ENCODE assay signal across 9 cellular contexts in the genomic region with DNA sequence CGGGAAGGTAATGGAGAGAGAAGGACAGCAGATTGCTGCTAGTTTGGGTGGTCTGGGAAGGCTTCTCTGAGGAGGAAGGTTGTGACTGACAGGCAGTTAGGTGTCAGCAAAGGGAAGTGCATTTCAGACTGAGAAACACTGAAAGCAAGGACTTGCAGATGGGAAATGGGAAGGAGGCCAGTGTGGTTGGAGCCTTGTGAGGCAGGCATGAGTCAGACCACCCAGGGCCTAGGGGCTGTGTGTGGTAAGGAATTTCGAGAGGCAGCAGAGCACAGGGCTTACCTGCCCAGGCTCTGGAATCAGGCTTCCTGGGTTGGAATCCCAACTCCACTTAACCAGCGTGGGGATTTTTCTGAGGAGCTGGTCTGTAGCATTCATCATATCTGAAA. TPM values are rescaled to one million over a fixed set of nuclear protein-coding genes. Genes with fewer than 3 reads are reported as not detected.
A peak's percentile ranks its signal among the peaks of the same experiment; 100 is the strongest.
DNase-seq lines count a peak whose midpoint lies in the region; ATAC-seq and TF ChIP-seq lines count a peak whose summit lies in the region.
"Had no signal": no experiment of that assay in that cellular context is flagged by ENCODE, and none has a peak within 500 bp of the region (broad histone marks: within the 10 kb centered on the region; RNA-seq: fewer than 3 reads in every experiment).

No MANE protein-coding gene starts in this region.

- TF ChIP-seq POLR2A in upper lobe of left lung (IDR thresholded peaks at IDR 0.05) = no peak

- no peaks in the 10 kb centered on the region for H3K27me3 ChIP-seq in upper lobe of left lung
- H3K27me3 ChIP-seq: BLaER1 had no signal

- 78 to 79% methylated on average over 3 of the region's 3 CpGs for WGBS in upper lobe of left lung, 2 donors

- no peak overlapping the region for H3K27ac ChIP-seq in upper lobe of left lung
- H3K27ac ChIP-seq: BLaER1 had no signal

- peaks cover 8 to 15% (median 11%) of the 10 kb centered on the region in 4 donors for H3K9me3 ChIP-seq in upper lobe of left lung

- TF ChIP-seq CTCF in upper lobe of left lung (IDR thresholded peaks at IDR 0.05) = no peak

- peaks cover 5 to 26% (median 16%) of the 10 kb centered on the region in 4 donors for H3K36me3 ChIP-seq in upper lobe of left lung

- H3K4me1 ChIP-seq in upper lobe of left lung = peaks cover 0 to 4% (median 0%) of the 10 kb centered on the region in 4 donors
- H3K4me1 ChIP-seq: BLaER1 had no signal

- peak; percentile 41 for DNase-seq in SIG-M5 treated with dmso at 0.1 percent for 504 hours (lab: John Stamatoyannopoulos, UW; ENCODE audit: unreplicated experiment)
- no peak for DNase-seq in SIG-M5 (lab: John Stamatoyannopoulos, UW)
- DNase-seq in fibroblast of the conjunctiva (ENCODE audit: low read depth) = peak; percentile 89
- DNase-seq in upper lobe of left lung = peak in 1 of 2 donors; percentile 33
- DNase-seq in OCI-M1 (lab: John Stamatoyannopoulos, UW) = no peak
- no peak for DNase-seq in COLO668 (lab: John Stamatoyannopoulos, UW; ENCODE audit: unreplicated experiment)

- ATAC-seq in SK-N-SH treated with all-trans-retinoic acid at 6 μM for 48 hours = peak; percentile 94
- peak; percentile 60 to 77 for ATAC-seq in upper lobe of left lung (ENCODE audit: low FRiP score in 2 of 2)
- ATAC-seq in GM19035 (IDR thresholded peaks at IDR 0.05; ENCODE audit: unreplicated experiment) = no peak

- TF ChIP-seq EP300 in upper lobe of left lung (IDR thresholded peaks at IDR 0.05) = no peak

- H3K4me3 ChIP-seq in upper lobe of left lung = no peak overlapping the region
- H3K4me3 ChIP-seq: BLaER1 had no signal

TF ChIP-seq in SK-N-SH treated with all-trans-retinoic acid at 6 μM for 48 hours, 23 proteins besides CTCF, POLR2A, EP300 and RAD21:
- TF ChIP-seq CREB5 (CRISPR knock-in tag; IDR thresholded peaks at IDR 0.05; ENCODE audit: low read depth) (no peak), ZFP3 (CRISPR knock-in tag; IDR thresholded peaks at IDR 0.05) (peak; percentile 27; the same call in 1 of the 2 replicates)

RNA-seq across cellular contexts. Expression of gene NRF1, which starts 53.5 kb away (rescaled TPM):
- 10 to 100 TPM; 12.7 to 27.2 (median 19.1) TPM for total RNA-seq in upper lobe of left lung

Comparison
In these comparisons a context has a peak if more than half of its experiments do, and no peak if none do; other contexts are left out.
1. DNase-seq: peak in SIG-M5 treated with dmso at 0.1 percent for 504 hours (single experiment) and fibroblast of the conjunctiva (single experiment); none in SIG-M5 (single experiment), OCI-M1 (single experiment) and COLO668 (single experiment).